1 cellular context compared by ENCODE assay signal in genomic region chr12:103929909-103930786, GRCh38.
A peak's percentile ranks its signal among the peaks of the same experiment; 100 is the strongest.
TF ChIP-seq lines count a peak whose summit lies in the region.

HSP90B1 (plus strand) TSS chr12:103930410; CDS start chr12:103930516, 106 bp downstream.

TF ChIP-seq in WTC11, 78 proteins besides CTCF, POLR2A, EP300 and RAD21 (continued from another document and continues in another):
- TF ChIP-seq AFF4 (CRISPR knock-in tag; IDR thresholded peaks at IDR 0.05; ENCODE audit: borderline replicate concordance) (no peak), FOXP4 (CRISPR knock-in tag; IDR thresholded peaks at IDR 0.05) (peak; percentile 65), SMAD4 (CRISPR knock-in tag; IDR thresholded peaks at IDR 0.05) (0 out of 2 replicates have a peak, but pooled peaks have one; percentile 19), ZNF532 (CRISPR knock-in tag; IDR thresholded peaks at IDR 0.05; ENCODE audit: borderline replicate concordance) (peak; percentile 58; the same call in 1 of the 2 replicates), EMX1 (CRISPR knock-in tag; IDR thresholded peaks at IDR 0.05) (no peak), ETV6 (CRISPR knock-in tag; IDR thresholded peaks at IDR 0.05) (0 out of 2 replicates have a peak, but pooled peaks have one; percentile 52), ARID4B (CRISPR knock-in tag; IDR thresholded peaks at IDR 0.05; ENCODE audit: borderline replicate concordance) (peak; percentile 81; the same call in 1 of the 2 replicates), USF2 (CRISPR knock-in tag; IDR thresholded peaks at IDR 0.05) (peak; percentile 68), TEAD1 (CRISPR knock-in tag; IDR thresholded peaks at IDR 0.05) (peak; percentile 86; the same call in 1 of the 2 replicates), GRHL2 (CRISPR knock-in tag; IDR thresholded peaks at IDR 0.05; ENCODE audit: insufficient replicate concordance, severe bottlenecking) (no peak), ZNF671 (CRISPR knock-in tag; IDR thresholded peaks at IDR 0.05) (0 out of 2 replicates have a peak, but pooled peaks have one; percentile 49), JAZF1 (CRISPR knock-in tag; IDR thresholded peaks at IDR 0.05) (no peak), MXD4 (CRISPR knock-in tag; IDR thresholded peaks at IDR 0.05; ENCODE audit: borderline replicate concordance) (no peak), STAT6 (CRISPR knock-in tag; conservative IDR thresholded peaks at IDR 0.05; ENCODE audit: low read depth) (no peak), HMGXB4 (CRISPR knock-in tag; IDR thresholded peaks at IDR 0.05) (peak; percentile 48), NR1H2 (CRISPR knock-in tag; IDR thresholded peaks at IDR 0.05) (no peak), FOXK1 (CRISPR knock-in tag; IDR thresholded peaks at IDR 0.05) (peak; percentile 93), CDX4 (CRISPR knock-in tag; IDR thresholded peaks at IDR 0.05; ENCODE audit: borderline replicate concordance) (no peak), KAT7 (CRISPR knock-in tag; IDR thresholded peaks at IDR 0.05; ENCODE audit: borderline replicate concordance) (0 out of 2 replicates have a peak, but pooled peaks have one; percentile 32), ZNF317 (CRISPR knock-in tag; IDR thresholded peaks at IDR 0.05; ENCODE audit: borderline replicate concordance, low read depth) (0 out of 2 replicates have a peak, but pooled peaks have one; percentile 27), NFE2L1 (CRISPR knock-in tag; IDR thresholded peaks at IDR 0.05) (no peak), PRRX2 (CRISPR knock-in tag; IDR thresholded peaks at IDR 0.05) (no peak), ZMAT4 (CRISPR knock-in tag; IDR thresholded peaks at IDR 0.05) (no peak), OVOL2 (CRISPR knock-in tag; IDR thresholded peaks at IDR 0.05; ENCODE audit: borderline replicate concordance) (no peak; the same call in 1 of the 2 replicates), ELF4 (CRISPR knock-in tag; IDR thresholded peaks at IDR 0.05; ENCODE audit: low read depth) (no peak), GTF2I (CRISPR knock-in tag; conservative IDR thresholded peaks at IDR 0.05) (no peak), SP1 (CRISPR knock-in tag; conservative IDR thresholded peaks at IDR 0.05) (peak; percentile 90), ZNF512 (CRISPR knock-in tag; IDR thresholded peaks at IDR 0.05; ENCODE audit: borderline replicate concordance) (no peak), CREM (CRISPR knock-in tag; IDR thresholded peaks at IDR 0.05) (peak; percentile 62), ZNF121 (CRISPR knock-in tag; IDR thresholded peaks at IDR 0.05) (no peak)
